ENCODE assay signal across 8 cellular contexts in the genomic region with DNA sequence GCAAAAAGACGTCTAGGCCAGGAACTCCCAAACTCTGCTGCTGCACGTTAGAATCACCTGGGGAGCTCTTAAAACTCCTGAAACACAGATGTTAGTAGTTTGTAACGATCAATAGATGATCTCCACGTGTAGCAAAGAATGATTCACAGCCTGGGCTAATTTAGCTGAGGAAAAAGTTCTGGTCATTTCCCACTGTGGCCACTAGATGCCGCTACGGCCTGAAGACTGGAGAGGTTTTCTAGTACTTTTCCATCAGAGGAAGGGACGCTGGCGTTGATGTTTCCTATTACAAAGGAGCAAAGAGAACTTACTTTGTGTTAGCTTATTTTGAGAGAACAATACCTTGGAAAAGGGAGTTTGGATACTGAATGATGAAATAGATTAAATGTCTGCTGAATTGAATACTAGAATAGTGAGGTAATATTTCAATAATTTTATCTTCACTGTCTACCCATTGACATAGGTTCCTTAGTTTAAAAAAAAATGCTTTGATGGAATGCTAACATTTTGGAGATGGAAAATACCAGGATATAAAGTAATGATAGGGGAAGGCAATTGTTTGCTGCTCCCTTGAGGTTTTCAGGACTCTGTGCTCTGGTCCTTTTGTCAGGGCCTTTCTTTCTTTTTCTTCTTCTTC.
DNase-seq lines count a peak whose midpoint lies in the region; ATAC-seq and TF ChIP-seq lines count a peak whose summit lies in the region.

No MANE protein-coding gene starts in this region.

- no peaks in the 10 kb centered on the region for H4K20me1 ChIP-seq in SU-DHL-6 (ENCODE audit: low read depth, low read length)

- no peaks in the 10 kb centered on the region for H3K36me3 Mint-ChIP-seq in activated naive CD8-positive, alpha-beta T cell treated with anti-CD3 and anti-CD28 coated beads, Interleukin-2, amount 50 U/mL, for 24 hours (ENCODE audit: low read depth)

- no peak overlapping the region for H3K27ac Mint-ChIP-seq in activated naive CD8-positive, alpha-beta T cell treated with anti-CD3 and anti-CD28 coated beads, Interleukin-2, amount 50 U/mL, for 24 hours

- H3K9me3 Mint-ChIP-seq in activated naive CD8-positive, alpha-beta T cell treated with anti-CD3 and anti-CD28 coated beads, Interleukin-2, amount 50 U/mL, for 24 hours, result no peaks in the 10 kb centered on the region

- H3K27ac ChIP-seq in SU-DHL-6 (ENCODE audit: low read depth, low read length), result no peak overlapping the region

- peaks cover 17% of the 10 kb centered on the region for H3K27me3 Mint-ChIP-seq in activated naive CD8-positive, alpha-beta T cell treated with anti-CD3 and anti-CD28 coated beads, Interleukin-2, amount 50 U/mL, for 24 hours

- peak; percentile 73 for ATAC-seq in HG02763 (IDR thresholded peaks at IDR 0.05; ENCODE audit: unreplicated experiment)
- ATAC-seq in activated naive CD8-positive, alpha-beta T cell treated with anti-CD3 and anti-CD28 coated beads, Interleukin-2, amount 50 U/mL, for 24 hours, result peak; percentile 71
- ATAC-seq in left cardiac atrium, result peak; percentile 76 to 85

- no peak overlapping the region for H3K9ac ChIP-seq in SU-DHL-6 (ENCODE audit: low read length)

- intact Hi-C loops in left cardiac atrium (cut with DNase I), result loop anchor here (5.0 to 10.0 kb wide), 4 partner anchors 361 to 463 kb away; partner anchors contain the start of genes CLDN1 (in 2 of the 2) and CLDN16 (in 1 of the 2)

- no peaks in the 10 kb centered on the region for H3K9me3 ChIP-seq in SU-DHL-6 (ENCODE audit: insufficient read depth, low read length)

- no peaks in the 10 kb centered on the region for H3K9me2 ChIP-seq in SU-DHL-6 (replicated peaks; ENCODE audit: insufficient read depth, low read length)

- H2AFZ ChIP-seq in SU-DHL-6 (ENCODE audit: low read depth, low read length, severe bottlenecking), result no peak overlapping the region

- no peaks in the 10 kb centered on the region for H3K36me3 ChIP-seq in SU-DHL-6 (ENCODE audit: low read length)

- H3K4me3 ChIP-seq in SU-DHL-6 (ENCODE audit: insufficient read depth, low read length, poor library complexity, severe bottlenecking), result no peak overlapping the region

- no peaks in the 10 kb centered on the region for H3K27me3 ChIP-seq in SU-DHL-6 (ENCODE audit: low read length)

- TF ChIP-seq CTCF in GM12874 (IDR thresholded peaks at IDR 0.05; ENCODE audit: insufficient read depth, low read depth, low read length) (peak; percentile 85), SU-DHL-6 (IDR thresholded peaks at IDR 0.05; ENCODE audit: insufficient read depth, low read length, poor library complexity, severe bottlenecking) (peak; percentile 88)

- H3K4me1 Mint-ChIP-seq in activated naive CD8-positive, alpha-beta T cell treated with anti-CD3 and anti-CD28 coated beads, Interleukin-2, amount 50 U/mL, for 24 hours, result peaks cover 8% of the 10 kb centered on the region

- H3K4me3 Mint-ChIP-seq in activated naive CD8-positive, alpha-beta T cell treated with anti-CD3 and anti-CD28 coated beads, Interleukin-2, amount 50 U/mL, for 24 hours, result no peak overlapping the region

- no peak overlapping the region for H3K4me2 ChIP-seq in SU-DHL-6 (ENCODE audit: low read depth, low read length, poor library complexity, severe bottlenecking)

- no peaks in the 10 kb centered on the region for H3K79me2 ChIP-seq in SU-DHL-6 (ENCODE audit: insufficient read depth, low read length)

- peak; percentile 20 for DNase-seq in NCI-H1417 treated with DMSO at 0.1 percent for 48 hours (lab: John Stamatoyannopoulos, UW)
- peak; percentile 78 for DNase-seq in activated naive CD8-positive, alpha-beta T cell treated with anti-CD3 and anti-CD28 coated beads, Interleukin-2, amount 50 U/mL, for 24 hours
- DNase-seq in left cardiac atrium, result peak; percentile 75
- peak; percentile 82 for DNase-seq in putamen (ENCODE audit: low spot score)
- DNase-seq in cerebellar nuclear complex (lab: John Stamatoyannopoulos, UW), result no peak

- no peaks in the 10 kb centered on the region for H3F3A ChIP-seq in SU-DHL-6 (ENCODE audit: insufficient read depth)

Comparison
In these comparisons a context has a peak if more than half of its experiments do, and no peak if none do; other contexts are left out.
1. DNase-seq: peak in NCI-H1417 treated with DMSO at 0.1 percent for 48 hours (single experiment), activated naive CD8-positive, alpha-beta T cell treated with anti-CD3 and anti-CD28 coated beads, Interleukin-2, amount 50 U/mL, for 24 hours (single experiment), left cardiac atrium (single experiment) and putamen (single experiment); none in cerebellar nuclear complex (0 of 2).
2. Peak in every context shown above with its lines, with median percentiles within 50 percentile points of each other: ATAC-seq.